14 cellular contexts compared by ENCODE assay signal in the genomic region with DNA sequence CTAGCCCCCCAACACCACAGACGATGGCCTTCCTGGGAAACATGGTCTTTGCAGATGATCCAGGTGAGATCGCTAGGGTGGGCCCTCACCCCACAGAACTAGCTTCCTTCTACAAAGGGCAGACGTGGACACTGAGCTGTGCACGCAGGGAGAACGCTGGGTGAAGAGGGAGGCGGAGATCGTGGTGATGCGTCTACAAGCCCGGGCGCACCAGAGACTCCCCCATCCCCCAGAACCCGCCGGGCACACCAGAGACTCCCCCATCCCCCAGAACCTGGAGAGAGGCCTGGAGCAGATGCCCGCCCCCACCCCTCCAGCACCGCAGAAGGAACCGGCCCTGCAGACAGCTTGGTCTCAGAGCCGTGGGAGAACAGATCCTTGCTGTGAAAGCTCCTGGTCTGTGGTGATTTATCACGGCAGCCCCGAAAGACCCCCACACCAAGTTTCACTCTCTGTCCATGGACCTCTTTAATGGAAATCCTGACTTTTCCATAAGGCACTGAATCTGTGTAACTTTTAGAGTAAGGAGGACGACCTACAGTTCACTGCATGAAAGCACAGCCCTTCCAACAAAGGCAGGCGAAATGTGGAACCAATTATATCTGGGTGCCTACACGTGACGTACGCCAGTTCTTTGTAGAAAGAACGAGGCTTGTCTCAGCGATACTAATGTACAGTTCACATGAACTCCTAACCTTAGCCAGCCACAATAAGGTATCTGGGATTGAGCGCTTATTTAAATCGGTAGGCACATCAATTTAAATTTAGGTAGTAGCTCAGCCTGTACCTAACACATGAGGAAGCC.
DNase-seq lines count a peak whose midpoint lies in the region; ATAC-seq, FAIRE-seq and TF ChIP-seq lines count a peak whose summit lies in the region.
"Had no signal": no experiment of that assay in that cellular context is flagged by ENCODE, and none has a peak within 500 bp of the region (broad histone marks: within the 10 kb centered on the region; RNA-seq: fewer than 3 reads in every experiment).

No MANE protein-coding gene starts in this region.

- H3K4me1 ChIP-seq in esophagus squamous epithelium: peaks cover 19 to 93% (median 32%) of the 10 kb centered on the region in 3 donors

- no peak for TF ChIP-seq POLR2A in esophagus squamous epithelium (IDR thresholded peaks at IDR 0.05)

- intact Hi-C loops in activated naive CD4-positive, alpha-beta T cell treated with anti-CD3 and anti-CD28 coated beads for 36 hours (cut with micrococcal nuclease): loop anchor here (5.0 kb wide), 1 partner anchor 70 kb away; no protein-coding TSS in a partner anchor
- intact Hi-C loops in esophagus squamous epithelium (cut with DNase I): no loop called here

- TF ChIP-seq CTCF in foreskin fibroblast (IDR thresholded peaks at IDR 0.05; ENCODE audit: low read depth, low read length) (no peak), esophagus squamous epithelium (IDR thresholded peaks at IDR 0.05) (no peak)

- peak overlapping the region; percentile 68 for H3K27ac Mint-ChIP-seq in activated naive CD4-positive, alpha-beta T cell treated with anti-CD3 and anti-CD28 coated beads for 36 hours
- peak overlapping the region; percentile 25 for H3K27ac Mint-ChIP-seq in activated CD8-positive, alpha-beta T cell treated with anti-CD3 and anti-CD28 coated beads, Interleukin-2, amount 10 ng/mL, durations not matched to agents 7 days and 5 days
- peak overlapping the region; percentile 42 for H3K27ac Mint-ChIP-seq in stimulated activated memory B cell treated with anti-CD40 and anti-IgM and Interleukin-4, amounts not matched to agents 10 μg/mL and 1 μg/mL and 100 μg/mL, for 72 hours

- H3K4me3 ChIP-seq in foreskin fibroblast (ENCODE audit: low read depth in 1 of 2, low read length in 2 of 2) (no peak overlapping the region), esophagus squamous epithelium (no peak overlapping the region)
- H3K4me3 ChIP-seq: adrenal gland, PC-9 had no signal

- FAIRE-seq in urothelium cell line (lab: Jason Lieb, UNC): no peak

- peaks cover 0 to 12% (median 0%) of the 10 kb centered on the region in 3 donors for H3K36me3 ChIP-seq in esophagus squamous epithelium
- H3K36me3 ChIP-seq: adrenal gland had no signal

- H3K4me3 Mint-ChIP-seq in activated naive CD4-positive, alpha-beta T cell treated with anti-CD3 and anti-CD28 coated beads for 36 hours: no peak overlapping the region
- H3K4me3 Mint-ChIP-seq in activated CD8-positive, alpha-beta T cell treated with anti-CD3 and anti-CD28 coated beads, Interleukin-2, amount 10 ng/mL, durations not matched to agents 7 days and 5 days: no peak overlapping the region
- H3K4me3 Mint-ChIP-seq in stimulated activated memory B cell treated with anti-CD40 and anti-IgM and Interleukin-4, amounts not matched to agents 10 μg/mL and 1 μg/mL and 100 μg/mL, for 72 hours: no peak overlapping the region

- no peak for ATAC-seq in activated CD8-positive, alpha-beta T cell treated with anti-CD3 and anti-CD28 coated beads, Interleukin-2, amount 10 ng/mL, durations not matched to agents 7 days and 5 days
- ATAC-seq in stimulated activated memory B cell treated with anti-CD40 and anti-IgM and Interleukin-4, amounts not matched to agents 10 μg/mL and 1 μg/mL and 100 μg/mL, for 72 hours: no peak

- no peak for DNase-seq in activated naive CD4-positive, alpha-beta T cell treated with anti-CD3 and anti-CD28 coated beads for 36 hours
- DNase-seq in activated naive CD4-positive, alpha-beta T cell (lab: John Stamatoyannopoulos, UW): no peak
- no peak for DNase-seq in activated CD8-positive, alpha-beta T cell treated with anti-CD3 and anti-CD28 coated beads, Interleukin-2, amount 10 ng/mL, durations not matched to agents 7 days and 5 days
- DNase-seq in foreskin fibroblast (peak; percentile 87 to 93), urothelium cell line (ENCODE audit: low spot score) (no peak), esophagus squamous epithelium (lab: John Stamatoyannopoulos, UW) (no peak), globus pallidus (ENCODE audit: low spot score) (no peak)
- DNase-seq: adrenal gland; effector memory CD4-positive, alpha-beta T cell; NCI-H2171; PC-9; stimulated activated naive CD4-positive, alpha-beta T cell treated with Interleukin-2 at 50 U/mL for 16 hours had no signal

- no peaks in the 10 kb centered on the region for H3K27me3 ChIP-seq in esophagus squamous epithelium
- H3K27me3 ChIP-seq: adrenal gland had no signal

- POLR2A ChIA-PET in activated CD8-positive, alpha-beta T cell treated with anti-CD3 and anti-CD28 coated beads, Interleukin-2, amount 10 ng/mL, durations not matched to agents 7 days and 5 days (lab: Charles Lee): interaction anchor here (0.6 kb wide), 1 partner anchor 1941 kb away, joined by 4 read pairs; no protein-coding TSS in a partner anchor

- CTCF ChIA-PET in activated naive CD4-positive, alpha-beta T cell treated with anti-CD3 and anti-CD28 coated beads for 36 hours (lab: Charles Lee): no interaction called here
- CTCF ChIA-PET in activated CD8-positive, alpha-beta T cell treated with anti-CD3 and anti-CD28 coated beads, Interleukin-2, amount 10 ng/mL, durations not matched to agents 7 days and 5 days (lab: Charles Lee): no interaction called here

- peaks cover 13% of the 10 kb centered on the region for H3K36me3 Mint-ChIP-seq in activated naive CD4-positive, alpha-beta T cell treated with anti-CD3 and anti-CD28 coated beads for 36 hours (ENCODE audit: low read depth)
- H3K36me3 Mint-ChIP-seq in activated CD8-positive, alpha-beta T cell treated with anti-CD3 and anti-CD28 coated beads, Interleukin-2, amount 10 ng/mL, durations not matched to agents 7 days and 5 days (ENCODE audit: low read depth): peaks cover 23% of the 10 kb centered on the region
- H3K36me3 Mint-ChIP-seq in stimulated activated memory B cell treated with anti-CD40 and anti-IgM and Interleukin-4, amounts not matched to agents 10 μg/mL and 1 μg/mL and 100 μg/mL, for 72 hours: peaks cover 8% of the 10 kb centered on the region

- no peaks in the 10 kb centered on the region for H3K9me3 Mint-ChIP-seq in activated naive CD4-positive, alpha-beta T cell treated with anti-CD3 and anti-CD28 coated beads for 36 hours
- no peaks in the 10 kb centered on the region for H3K9me3 Mint-ChIP-seq in activated CD8-positive, alpha-beta T cell treated with anti-CD3 and anti-CD28 coated beads, Interleukin-2, amount 10 ng/mL, durations not matched to agents 7 days and 5 days (ENCODE audit: insufficient read depth)
- no peaks in the 10 kb centered on the region for H3K9me3 Mint-ChIP-seq in stimulated activated memory B cell treated with anti-CD40 and anti-IgM and Interleukin-4, amounts not matched to agents 10 μg/mL and 1 μg/mL and 100 μg/mL, for 72 hours

- no peaks in the 10 kb centered on the region for H3K27me3 Mint-ChIP-seq in activated naive CD4-positive, alpha-beta T cell treated with anti-CD3 and anti-CD28 coated beads for 36 hours (ENCODE audit: low read depth)
- no peaks in the 10 kb centered on the region for H3K27me3 Mint-ChIP-seq in activated CD8-positive, alpha-beta T cell treated with anti-CD3 and anti-CD28 coated beads, Interleukin-2, amount 10 ng/mL, durations not matched to agents 7 days and 5 days (ENCODE audit: low read depth)
- no peaks in the 10 kb centered on the region for H3K27me3 Mint-ChIP-seq in stimulated activated memory B cell treated with anti-CD40 and anti-IgM and Interleukin-4, amounts not matched to agents 10 μg/mL and 1 μg/mL and 100 μg/mL, for 72 hours

- peak overlapping the region in 2 of 4 donors; percentile 3 to 14 for H3K27ac ChIP-seq in esophagus squamous epithelium
- H3K27ac ChIP-seq: adrenal gland, PC-9, VCaP had no signal

- peaks cover 80% of the 10 kb centered on the region for H3K4me1 Mint-ChIP-seq in activated naive CD4-positive, alpha-beta T cell treated with anti-CD3 and anti-CD28 coated beads for 36 hours (ENCODE audit: low read depth)
- H3K4me1 Mint-ChIP-seq in activated CD8-positive, alpha-beta T cell treated with anti-CD3 and anti-CD28 coated beads, Interleukin-2, amount 10 ng/mL, durations not matched to agents 7 days and 5 days (ENCODE audit: low read depth): peaks cover 62% of the 10 kb centered on the region
- peaks cover 73% of the 10 kb centered on the region for H3K4me1 Mint-ChIP-seq in stimulated activated memory B cell treated with anti-CD40 and anti-IgM and Interleukin-4, amounts not matched to agents 10 μg/mL and 1 μg/mL and 100 μg/mL, for 72 hours

- no peaks in the 10 kb centered on the region for H3K9me3 ChIP-seq in esophagus squamous epithelium
- H3K9me3 ChIP-seq: adrenal gland had no signal

- WGBS in esophagus squamous epithelium, 2 donors: 65 to 73% methylated on average over 10 to 24 of the region's 27 CpGs

Comparison
In these comparisons a context has a peak if more than half of its experiments do, and no peak if none do; other contexts are left out.
1. DNase-seq: peak in foreskin fibroblast (2 of 2); none in activated naive CD4-positive, alpha-beta T cell treated with anti-CD3 and anti-CD28 coated beads for 36 hours (single experiment), activated naive CD4-positive, alpha-beta T cell (0 of 4), activated CD8-positive, alpha-beta T cell treated with anti-CD3 and anti-CD28 coated beads, Interleukin-2, amount 10 ng/mL, durations not matched to agents 7 days and 5 days (single experiment), urothelium cell line (single experiment), esophagus squamous epithelium (single experiment) and globus pallidus (single experiment).
2. Peak in every context shown above with its lines, with median percentiles within 50 percentile points of each other: H3K27ac Mint-ChIP-seq.